In genomic region chr17:49764559-49765180, GRCh38 we compare ENCODE assay signal across 8 cellular contexts.
DNase-seq lines count a peak whose midpoint lies in the region; FAIRE-seq and TF ChIP-seq lines count a peak whose summit lies in the region.

No MANE protein-coding gene starts in this region.

- no peaks in the 10 kb centered on the region for H3K9me3 ChIP-seq in BLaER1
- H3K9me3 ChIP-seq in Loucy (ENCODE audit: insufficient read depth, low read depth, low read length): no peaks in the 10 kb centered on the region

- TF ChIP-seq CTCF in Loucy (conservative IDR thresholded peaks at IDR 0.05; ENCODE audit: low read length): no peak
- no peak for TF ChIP-seq CTCF in nephron progenitor cell (IDR thresholded peaks at IDR 0.05)
- TF ChIP-seq CTCF in RWPE1 (conservative IDR thresholded peaks at IDR 0.05; ENCODE audit: low read depth): no peak

- H3K9me3 Mint-ChIP-seq in dendritic cell treated with granulocyte-macrophage colony-stimulating factor and Interleukin-4, amounts not matched to agents 40 ng/mL and 50 ng/mL, for 4 days: no peaks in the 10 kb centered on the region
- peaks cover 4% of the 10 kb centered on the region for H3K9me3 Mint-ChIP-seq in nephron progenitor cell

- H3F3A ChIP-seq in Loucy (ENCODE audit: low read depth): no peaks in the 10 kb centered on the region

- H3K4me2 ChIP-seq in BLaER1: peak overlapping the region; percentile 68
- peak overlapping the region; percentile 60 for H3K4me2 ChIP-seq in Loucy (ENCODE audit: low read depth, low read length, poor library complexity, severe bottlenecking)

- peak overlapping the region; percentile 81 for H3K4me3 ChIP-seq in BLaER1
- H3K4me3 ChIP-seq in Loucy (ENCODE audit: low read length, poor library complexity, severe bottlenecking): peak overlapping the region; percentile 48

- no peaks in the 10 kb centered on the region for H3K9me2 ChIP-seq in Loucy (replicated peaks; ENCODE audit: low read depth, low read length)

- peaks cover 29% of the 10 kb centered on the region for H3K4me1 Mint-ChIP-seq in dendritic cell treated with granulocyte-macrophage colony-stimulating factor and Interleukin-4, amounts not matched to agents 40 ng/mL and 50 ng/mL, for 4 days (ENCODE audit: low read depth)
- peaks cover 34% of the 10 kb centered on the region for H3K4me1 Mint-ChIP-seq in nephron progenitor cell

- no peak for FAIRE-seq in H54 (lab: Jason Lieb, UNC)

- H4K20me1 ChIP-seq in BLaER1 (peaks cover 38% of the 10 kb centered on the region), Loucy (ENCODE audit: insufficient read depth, low read length, poor library complexity, severe bottlenecking) (peaks cover 42% of the 10 kb centered on the region)

- no peak overlapping the region for H2AFZ ChIP-seq in Loucy (ENCODE audit: low read length)

- peak overlapping the region; percentile 84 for H3K27ac Mint-ChIP-seq in dendritic cell treated with granulocyte-macrophage colony-stimulating factor and Interleukin-4, amounts not matched to agents 40 ng/mL and 50 ng/mL, for 4 days
- no peak overlapping the region for H3K27ac Mint-ChIP-seq in nephron progenitor cell

- POLR2A ChIA-PET in RWPE1 (lab: Yijun Ruan, JAX; ENCODE audit: low non-redundant PET): interaction anchor here (0.6 to 1.0 kb wide), 4 partner anchors 17 to 232 kb away, joined by 3 to 4 read pairs (median 3); partner anchors contain the start of genes KAT7 and SLC35B1

- CTCF ChIA-PET in RWPE1 (lab: Yijun Ruan, JAX): interaction anchor here (0.6 kb wide), 1 partner anchor 70 kb away, joined by 3 read pairs; no protein-coding TSS in a partner anchor

- DNase-seq in nephron progenitor cell (no peak), midbrain (lab: John Stamatoyannopoulos, UW) (no peak), H54 (ENCODE audit: insufficient read length, low spot score) (no peak), RPMI8226 (no peak), RWPE1 (ENCODE audit: low spot score) (no peak)

- H3K36me3 ChIP-seq in BLaER1: peaks cover 4% of the 10 kb centered on the region
- no peaks in the 10 kb centered on the region for H3K36me3 ChIP-seq in Loucy (ENCODE audit: insufficient read depth, low read length)

- peaks cover 12% of the 10 kb centered on the region for H3K36me3 Mint-ChIP-seq in dendritic cell treated with granulocyte-macrophage colony-stimulating factor and Interleukin-4, amounts not matched to agents 40 ng/mL and 50 ng/mL, for 4 days (ENCODE audit: low read depth)
- H3K36me3 Mint-ChIP-seq in nephron progenitor cell (ENCODE audit: low read depth): no peaks in the 10 kb centered on the region

- H3K4me1 ChIP-seq in BLaER1: peaks cover 57% of the 10 kb centered on the region
- H3K4me1 ChIP-seq in Loucy (ENCODE audit: insufficient read depth, low read length, poor library complexity, severe bottlenecking): peaks cover 34% of the 10 kb centered on the region

- H3K27ac ChIP-seq in BLaER1 (no peak overlapping the region), RWPE1 (no peak overlapping the region)

- peak overlapping the region; percentile 87 for H3K4me3 Mint-ChIP-seq in dendritic cell treated with granulocyte-macrophage colony-stimulating factor and Interleukin-4, amounts not matched to agents 40 ng/mL and 50 ng/mL, for 4 days
- peak overlapping the region; percentile 73 for H3K4me3 Mint-ChIP-seq in nephron progenitor cell

- H3K9ac ChIP-seq in BLaER1 (no peak overlapping the region), Loucy (ENCODE audit: low read depth, low read length, poor library complexity, severe bottlenecking) (no peak overlapping the region)

- H3K79me2 ChIP-seq in Loucy (ENCODE audit: insufficient read depth, low read length): peaks cover 43% of the 10 kb centered on the region

- H3K27me3 ChIP-seq in BLaER1: no peaks in the 10 kb centered on the region
- no peaks in the 10 kb centered on the region for H3K27me3 ChIP-seq in Loucy (ENCODE audit: insufficient read depth, low read length, poor library complexity, severe bottlenecking)

- intact Hi-C loops in dendritic cell treated with granulocyte-macrophage colony-stimulating factor and Interleukin-4, amounts not matched to agents 40 ng/mL and 50 ng/mL, for 4 days (cut with micrococcal nuclease): loop anchor here (5.0 kb wide), 1 partner anchor 57 kb away; the partner anchor contains the start of gene SLC35B1

- TF ChIP-seq POLR2A in H54 (IDR thresholded peaks at IDR 0.05; ENCODE audit: low read depth, low read length): no peak

- H3K27me3 Mint-ChIP-seq in dendritic cell treated with granulocyte-macrophage colony-stimulating factor and Interleukin-4, amounts not matched to agents 40 ng/mL and 50 ng/mL, for 4 days: no peaks in the 10 kb centered on the region
- H3K27me3 Mint-ChIP-seq in nephron progenitor cell (ENCODE audit: low read depth, poor library complexity): peaks cover 35% of the 10 kb centered on the region
